Comparison of ENCODE assay signal across 8 cellular contexts in genomic region chr7:29684787-29685650, GRCh38.
DNase-seq lines count a peak whose midpoint lies in the region; ATAC-seq and TF ChIP-seq lines count a peak whose summit lies in the region.

No MANE protein-coding gene starts in this region.

- peak; percentile 14 for DNase-seq in AG09309 (ENCODE audit: low read depth)
- peak; percentile 37 for DNase-seq in NCI-H82 treated with DMSO at 0.1 percent for 48 hours (lab: John Stamatoyannopoulos, UW; ENCODE audit: unreplicated experiment)
- peak; percentile 30 for DNase-seq in activated T-cell treated with anti-CD3 and anti-CD28 coated beads for 24 hours (ENCODE audit: low read depth)
- peak; percentile 14 for DNase-seq in epithelial cell of prostate (ENCODE audit: low read depth, low spot score)
- DNase-seq in midbrain (lab: John Stamatoyannopoulos, UW): peak; percentile 70
- DNase-seq in stimulated activated CD8-positive, alpha-beta memory T cell treated with anti-CD3 and anti-CD28 coated beads, Interleukin-4, amount 100 ng/mL, for 24 hours (ENCODE audit: low read depth): peak; percentile 28

- H3K27ac ChIP-seq in epithelial cell of prostate: peak overlapping the region; percentile 34

- H3K4me3 ChIP-seq in AG09309 (ENCODE audit: control insufficient read depth, low read depth, low read length): peak overlapping the region; percentile 59

- no peak for TF ChIP-seq CTCF in AG09309 (IDR thresholded peaks at IDR 0.05; ENCODE audit: control insufficient read depth, insufficient read depth, low read depth, low read length, missing control alignments)

- ATAC-seq in GM18868 (IDR thresholded peaks at IDR 0.05; ENCODE audit: unreplicated experiment) (peak; percentile 70), HG03135 (IDR thresholded peaks at IDR 0.05; ENCODE audit: unreplicated experiment) (peak; percentile 67)

Comparison
In these comparisons a context has a peak if more than half of its experiments do, and no peak if none do; other contexts are left out.
1. Peak in every context shown above with its lines: DNase-seq, ATAC-seq, H3K4me3 ChIP-seq and H3K27ac ChIP-seq.
2. DNase-seq: peak in every context shown above with its lines; median percentile 70 in midbrain; 37 in NCI-H82 treated with DMSO at 0.1 percent for 48 hours; 30 in activated T-cell treated with anti-CD3 and anti-CD28 coated beads for 24 hours; 28 in stimulated activated CD8-positive, alpha-beta memory T cell treated with anti-CD3 and anti-CD28 coated beads, Interleukin-4, amount 100 ng/mL, for 24 hours; 14 in AG09309; 14 in epithelial cell of prostate.